ENCODE assay signal across 1 cellular context in genomic region chr19:38696733-38697055, GRCh38.
TF ChIP-seq lines count a peak whose summit lies in the region.

No MANE protein-coding gene starts in this region.

TF ChIP-seq in H1, 55 proteins besides CTCF, POLR2A, EP300 and RAD21:
- TF ChIP-seq SRF (IDR thresholded peaks at IDR 0.05; ENCODE audit: low read depth, low read length) (no peak), SIX5 (IDR thresholded peaks at IDR 0.05; ENCODE audit: low read depth, low read length) (no peak), RBBP5 (IDR thresholded peaks at IDR 0.05; ENCODE audit: borderline replicate concordance, low read depth, low read length) (no peak), TAF1 (IDR thresholded peaks at IDR 0.05; ENCODE audit: low read depth, low read length) (no peak), JUND (IDR thresholded peaks at IDR 0.05; ENCODE audit: low read length) (no peak), CBX8 (IDR thresholded peaks at IDR 0.05; ENCODE audit: borderline replicate concordance, low read depth, low read length) (no peak), CTBP2 (IDR thresholded peaks at IDR 0.05; ENCODE audit: borderline replicate concordance, insufficient read depth, insufficient read length, low read length) (no peak), HDAC6 (IDR thresholded peaks at IDR 0.05; ENCODE audit: low read depth, low read length) (no peak), YY1 (IDR thresholded peaks at IDR 0.05; ENCODE audit: low read depth, low read length) (no peak)
